ENCODE assay signal across 25 cellular contexts in the genomic region with DNA sequence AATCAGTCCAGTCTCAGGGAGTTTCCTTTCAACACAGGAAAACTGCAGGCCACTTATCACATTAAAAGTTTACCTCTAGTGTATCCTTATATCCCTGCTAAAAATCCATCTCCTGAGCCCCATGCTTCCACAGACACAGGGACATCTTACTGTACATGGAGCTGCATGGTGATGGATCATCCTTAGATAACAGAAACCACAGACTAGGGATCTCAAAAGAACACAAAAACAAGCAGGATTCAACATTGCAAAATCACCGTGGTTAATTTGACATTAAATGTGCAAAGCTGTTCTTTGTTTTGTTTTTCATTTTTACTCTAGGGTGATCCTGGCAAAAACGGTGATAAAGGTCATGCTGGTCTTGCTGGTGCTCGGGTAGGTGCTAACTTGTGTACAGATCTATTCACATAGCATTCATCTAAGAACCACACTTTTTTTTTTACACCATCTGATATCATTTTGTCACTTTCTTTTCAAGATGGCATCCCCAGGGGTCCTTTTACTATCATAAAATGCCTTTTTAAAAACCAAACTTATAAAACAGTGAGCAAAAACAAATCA. TPM values are rescaled to one million over a fixed set of nuclear protein-coding genes. Genes with fewer than 3 reads are reported as not detected.
DNase-seq lines count a peak whose midpoint lies in the region; ATAC-seq and TF ChIP-seq lines count a peak whose summit lies in the region.
"Had no signal": no experiment of that assay in that cellular context is flagged by ENCODE, and none has a peak within 500 bp of the region (broad histone marks: within the 10 kb centered on the region; RNA-seq: fewer than 3 reads in every experiment).

No MANE protein-coding gene starts in this region.

- H3K4me1 ChIP-seq in IMR-90 (ENCODE audit: control insufficient read depth, insufficient read depth, low read length) = peaks cover 37% of the 10 kb centered on the region
- H3K4me1 ChIP-seq in muscle layer of duodenum (ENCODE audit: control insufficient read depth in 1 of 2, insufficient read depth in 2 of 2, low read length in 2 of 2) = peaks cover 0 to 6% of the 10 kb centered on the region in 2 donors
- peaks cover 12% of the 10 kb centered on the region for H3K4me1 ChIP-seq in suprapubic skin
- H3K4me1 ChIP-seq: Peyer's patch had no signal

- peaks cover 11 to 45% of the 10 kb centered on the region in 2 experiments for H3K79me1 ChIP-seq in IMR-90 (ENCODE audit: low read depth in 1 of 2, low read length in 2 of 2)

- CTCF ChIA-PET in IMR-90 (lab: Yijun Ruan, JAX) = no interaction called here

- peaks cover 9% of the 10 kb centered on the region for H3K9me1 ChIP-seq in IMR-90 (ENCODE audit: insufficient read depth, low read length)

- peak; percentile 6; the same call in 1 of the 2 replicates for ATAC-seq in IMR-90 (ENCODE audit: low read depth)
- ATAC-seq: right cardiac atrium had no signal

- peak overlapping the region; percentile 24 for H3K4ac ChIP-seq in IMR-90 (ENCODE audit: low read depth, low read length)

- H3K27me3 ChIP-seq in IMR-90 (ENCODE audit: control insufficient read depth, insufficient read depth, low read length) (no peaks in the 10 kb centered on the region), muscle layer of duodenum (ENCODE audit: low read depth, low read length) (no peaks in the 10 kb centered on the region), suprapubic skin (no peaks in the 10 kb centered on the region)
- H3K27me3 ChIP-seq: Peyer's patch had no signal

- peak overlapping the region; percentile 6 to 69; a peak in 3 of 4 replicates for H4K8ac ChIP-seq in IMR-90 (ENCODE audit: low read depth in 2 of 2, low read length in 2 of 2)

- no peak overlapping the region for H2BK15ac ChIP-seq in IMR-90 (ENCODE audit: low read depth, low read length)

- H3K4me2 ChIP-seq in IMR-90 (ENCODE audit: low read depth, low read length) = peak overlapping the region; percentile 19
- H3K4me2 ChIP-seq: KMS-11 had no signal

- H4K91ac ChIP-seq in IMR-90 (ENCODE audit: insufficient read depth, low read depth, low read length) = peak overlapping the region; percentile 4; the same call in 1 of the 2 replicates

- no peak for TF ChIP-seq EP300 in suprapubic skin (IDR thresholded peaks at IDR 0.05)

- H3K9me3 ChIP-seq in IMR-90 (ENCODE audit: control insufficient read depth, insufficient read depth, low read length) = no peaks in the 10 kb centered on the region
- no peaks in the 10 kb centered on the region for H3K9me3 ChIP-seq in muscle layer of duodenum (ENCODE audit: control insufficient read depth in 1 of 2, low read length in 2 of 2)
- H3K9me3 ChIP-seq in suprapubic skin = no peaks in the 10 kb centered on the region
- H3K9me3 ChIP-seq: Peyer's patch had no signal

- no CpG with 5 or more reads among the region's 3 CpGs for WGBS in IMR-90 (ENCODE audit: extremely low coverage in 2 of 2, insufficient read length in 1 of 2), 2 experiments
- 46% methylated on average over 3 of the region's 3 CpGs for WGBS in suprapubic skin

- H3K18ac ChIP-seq in IMR-90 (ENCODE audit: low read depth, low read length) = peak overlapping the region; percentile 97

- H3K14ac ChIP-seq in IMR-90 (replicated peaks; ENCODE audit: low read depth, low read length) = peak overlapping the region; percentile 71

- H3K56ac ChIP-seq in IMR-90 (ENCODE audit: extremely low read depth, insufficient read depth, low read length) = peak overlapping the region; percentile 33; the same call in 1 of the 2 replicates

- H2BK120ac ChIP-seq in IMR-90 (ENCODE audit: low read depth, low read length) = peak overlapping the region; percentile 58

- intact Hi-C loops in IMR-90 (cut with micrococcal nuclease) = no loop called here

- H4K20me1 ChIP-seq in IMR-90 (ENCODE audit: insufficient read depth, low read length) = peaks cover 25% of the 10 kb centered on the region; the same call in 1 of the 2 replicates

- dilution Hi-C loops in IMR-90 (cut with HindIII; ENCODE audit: low sequenced_read_pairs, unreplicated experiment) = no loop called here

- TF ChIP-seq CTCF in IMR-90 (conservative IDR thresholded peaks at IDR 0.05; ENCODE audit: low read depth, low read length) (no peak), coronary artery (IDR thresholded peaks at IDR 0.05) (no peak), suprapubic skin (IDR thresholded peaks at IDR 0.05) (no peak)

- H2AK9ac ChIP-seq in IMR-90 (replicated peaks; ENCODE audit: low read depth, low read length, poor library complexity) = no peak overlapping the region

- H3K27ac ChIP-seq in IMR-90 (ENCODE audit: insufficient read depth, low read length) (peak overlapping the region; percentile 97), coronary artery (peak overlapping the region; percentile 40 to 64), muscle layer of duodenum (ENCODE audit: low read length) (peak overlapping the region; percentile 24), suprapubic skin (peak overlapping the region; percentile 23)
- H3K27ac ChIP-seq: KMS-11, Peyer's patch had no signal

- DNase-seq in IMR-90 (no peak), coronary artery (ENCODE audit: low spot score) (no peak), suprapubic skin (ENCODE audit: low spot score in 2 of 2) (no peak), DMS53 treated with DMSO at 0.1 percent for 48 hours (lab: John Stamatoyannopoulos, UW; ENCODE audit: unreplicated experiment) (no peak), LoVo (ENCODE audit: low spot score) (no peak), GM19240 (ENCODE audit: insufficient read length, low spot score) (no peak)
- no peak for DNase-seq in effector CD4-positive, alpha-beta T cell
- DNase-seq: activated B cell treated with CpG ODN at 0.5 μM for 24 hours; activated CD4-positive, alpha-beta memory T cell treated with anti-CD3 and anti-CD28 coated beads, Interleukin-2, amount 10 ng/mL, durations not matched to agents 7 days and 5 days; activated naive CD4-positive, alpha-beta T cell treated with Interleukin-2 at 50 U/mL for 16 hours; activated T-cell treated with anti-CD3 and anti-CD28 coated beads for 4 hours; anterior cingulate cortex; CD4-positive, CD25-positive, alpha-beta regulatory T cell; DMS 273 treated with DMSO at 0.1 percent for 48 hours; effector memory CD4-positive, alpha-beta T cell; GOT3; NCI-H1092; NCI-H1930; NCI-H345; nucleus accumbens; Peyer's patch; right cardiac atrium; T-helper 9 cell had no signal

- H2AK5ac ChIP-seq in IMR-90 (ENCODE audit: low read depth, low read length) = peak overlapping the region; percentile 75; the same call in 1 of the 2 replicates

- BruUV-seq in IMR-90 (replicated peaks; lab: Mats Ljungman, UMichigan) = no TSS peak

- peak overlapping the region; percentile 91 for H4K5ac ChIP-seq in IMR-90 (ENCODE audit: low read depth, low read length)

- H2AFZ ChIP-seq in IMR-90 (replicated peaks; ENCODE audit: low read length, poor library complexity) = no peak overlapping the region

- peaks cover 87% of the 10 kb centered on the region for H3K36me3 ChIP-seq in IMR-90 (ENCODE audit: control insufficient read depth, insufficient read depth, low read length)
- peaks cover 51 to 84% of the 10 kb centered on the region in 2 donors for H3K36me3 ChIP-seq in muscle layer of duodenum (ENCODE audit: control insufficient read depth in 1 of 2, insufficient read depth in 2 of 2, low read length in 2 of 2)
- H3K36me3 ChIP-seq in suprapubic skin = peaks cover 17% of the 10 kb centered on the region

- H3K9ac ChIP-seq in IMR-90 (ENCODE audit: low read depth, low read length) = peak overlapping the region; percentile 74
- H3K9ac ChIP-seq: KMS-11 had no signal

- peak overlapping the region; percentile 99 for H2BK5ac ChIP-seq in IMR-90 (ENCODE audit: low read depth, low read length, poor library complexity, severe bottlenecking)

- POLR2A ChIA-PET in IMR-90 (lab: Charles Lee; ENCODE audit: unreplicated experiment) = interaction anchor here (1.6 kb wide), 1 partner anchor 116 kb away, joined by 8 read pairs; no protein-coding TSS in a partner anchor

- H3K23ac ChIP-seq in IMR-90 (ENCODE audit: low read depth, low read length) = peak overlapping the region; percentile 94

- in situ Hi-C loops in IMR-90 (cut with MboI; ENCODE audit: low sequenced_read_pairs) = no loop called here

- H2BK20ac ChIP-seq in IMR-90 (ENCODE audit: low read depth, low read length) = peak overlapping the region; percentile 9; the same call in 1 of the 2 replicates

- H3K4me3 ChIP-seq in IMR-90 (ENCODE audit: insufficient read depth, low read depth, low read length) (no peak overlapping the region), coronary artery (peak overlapping the region; percentile 20), muscle layer of duodenum (ENCODE audit: low read depth in 1 of 2, low read length in 2 of 2) (no peak overlapping the region), suprapubic skin (no peak overlapping the region)
- H3K4me3 ChIP-seq: Peyer's patch had no signal

- TF ChIP-seq RAD21 in IMR-90 (IDR thresholded peaks at IDR 0.05; ENCODE audit: low read length) = no peak

- TF ChIP-seq POLR2A in IMR-90 (IDR thresholded peaks at IDR 0.05; ENCODE audit: low read depth, low read length) (no peak), suprapubic skin (IDR thresholded peaks at IDR 0.05) (no peak)

TF ChIP-seq in IMR-90, 13 proteins besides CTCF, POLR2A, EP300 and RAD21:
- TF ChIP-seq CEBPB (IDR thresholded peaks at IDR 0.05; ENCODE audit: low read depth, low read length) (peak; percentile 54; the same call in 1 of the 2 replicates), MXI1 (IDR thresholded peaks at IDR 0.05; ENCODE audit: borderline replicate concordance, low read depth, low read length) (no peak)

RNA-seq across cellular contexts. Expression of a gene that starts 18.1 kb away (rescaled TPM):
- total RNA-seq in IMR-90 (2012; rRNA removed) = 1,211 and 1,351 TPM in 2 replicates
- polyA plus RNA-seq in IMR-90 (2012; rRNA removed) = 3,922 and 4,454 TPM in 2 replicates
- polyA plus RNA-seq in IMR-90 (2012; cell fraction: cytosol; rRNA removed) = 4,367 and 7,099 TPM in 2 replicates
- 4,818 and 7,550 TPM in 2 replicates for polyA plus RNA-seq in IMR-90 (2012; cell fraction: nucleus; rRNA removed; ENCODE audit: low replicate concordance)
- total RNA-seq in suprapubic skin = 100 to 1,000 TPM in 1 of 4 donors, 10 to 100 TPM in 3; 29.9 to 124 (median 61.3) TPM
- total RNA-seq: activated B cell treated with CpG ODN at 0.5 μM for 24 hours; CD4-positive, CD25-positive, alpha-beta regulatory T cell had no signal
- polyA plus RNA-seq: CD4-positive, CD25-positive, alpha-beta regulatory T cell had no signal

Comparison
In these comparisons a context has a peak if more than half of its experiments do, and no peak if none do; other contexts are left out.
1. H3K27ac ChIP-seq: peak in every context shown above with its lines; median percentile 97 in IMR-90; 52 in coronary artery; 24 in muscle layer of duodenum; 23 in suprapubic skin.